3 cellular contexts compared by ENCODE assay signal in the genomic region with DNA sequence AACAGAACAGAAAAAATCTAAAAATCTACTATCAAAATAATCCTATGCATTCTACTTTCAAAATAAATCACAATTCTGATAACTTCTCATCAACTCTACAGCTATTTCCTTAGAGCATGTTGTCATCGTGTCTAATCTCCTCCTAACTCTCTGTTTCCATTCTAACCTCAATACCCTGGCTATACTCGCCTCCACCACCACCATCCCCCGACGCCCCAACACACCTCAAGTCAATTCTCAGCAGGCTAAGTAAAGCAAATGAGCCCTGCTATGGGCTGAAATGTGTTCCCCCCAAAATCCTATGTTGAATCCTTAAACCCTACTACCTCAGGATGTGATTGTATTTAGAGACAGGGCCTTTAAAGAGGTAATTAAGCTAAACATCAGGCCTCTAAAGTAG.
TF ChIP-seq lines count a peak whose summit lies in the region.

No MANE protein-coding gene starts in this region.

TF ChIP-seq in SK-N-SH, 30 proteins besides CTCF, POLR2A, EP300 and RAD21 (continued from another document):
- TF ChIP-seq, protein P1, sequence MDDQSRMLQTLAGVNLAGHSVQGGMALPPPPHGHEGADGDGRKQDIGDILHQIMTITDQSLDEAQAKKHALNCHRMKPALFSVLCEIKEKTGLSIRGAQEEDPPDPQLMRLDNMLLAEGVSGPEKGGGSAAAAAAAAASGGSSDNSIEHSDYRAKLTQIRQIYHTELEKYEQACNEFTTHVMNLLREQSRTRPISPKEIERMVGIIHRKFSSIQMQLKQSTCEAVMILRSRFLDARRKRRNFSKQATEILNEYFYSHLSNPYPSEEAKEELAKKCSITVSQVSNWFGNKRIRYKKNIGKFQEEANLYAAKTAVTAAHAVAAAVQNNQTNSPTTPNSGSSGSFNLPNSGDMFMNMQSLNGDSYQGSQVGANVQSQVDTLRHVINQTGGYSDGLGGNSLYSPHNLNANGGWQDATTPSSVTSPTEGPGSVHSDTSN (IDR thresholded peaks at IDR 0.05) = no peak
- no peak for TF ChIP-seq NRF1 (IDR thresholded peaks at IDR 0.05; ENCODE audit: low read depth, low read length)
- no peak for TF ChIP-seq JUND (IDR thresholded peaks at IDR 0.05)
- no peak for TF ChIP-seq MAX (IDR thresholded peaks at IDR 0.05; ENCODE audit: low read depth)
- TF ChIP-seq EZH2phosphoT487 (IDR thresholded peaks at IDR 0.05; ENCODE audit: borderline replicate concordance, low read depth) = no peak
- TF ChIP-seq FOXJ3 (CRISPR knock-in tag; IDR thresholded peaks at IDR 0.05) = no peak
- no peak for TF ChIP-seq YY1 (IDR thresholded peaks at IDR 0.05; ENCODE audit: low read depth)

TF ChIP-seq in SK-N-SH treated with all-trans-retinoic acid at 6 μM for 48 hours, 23 proteins besides CTCF, POLR2A, EP300 and RAD21 (continued from another document):
- TF ChIP-seq, protein P2, sequence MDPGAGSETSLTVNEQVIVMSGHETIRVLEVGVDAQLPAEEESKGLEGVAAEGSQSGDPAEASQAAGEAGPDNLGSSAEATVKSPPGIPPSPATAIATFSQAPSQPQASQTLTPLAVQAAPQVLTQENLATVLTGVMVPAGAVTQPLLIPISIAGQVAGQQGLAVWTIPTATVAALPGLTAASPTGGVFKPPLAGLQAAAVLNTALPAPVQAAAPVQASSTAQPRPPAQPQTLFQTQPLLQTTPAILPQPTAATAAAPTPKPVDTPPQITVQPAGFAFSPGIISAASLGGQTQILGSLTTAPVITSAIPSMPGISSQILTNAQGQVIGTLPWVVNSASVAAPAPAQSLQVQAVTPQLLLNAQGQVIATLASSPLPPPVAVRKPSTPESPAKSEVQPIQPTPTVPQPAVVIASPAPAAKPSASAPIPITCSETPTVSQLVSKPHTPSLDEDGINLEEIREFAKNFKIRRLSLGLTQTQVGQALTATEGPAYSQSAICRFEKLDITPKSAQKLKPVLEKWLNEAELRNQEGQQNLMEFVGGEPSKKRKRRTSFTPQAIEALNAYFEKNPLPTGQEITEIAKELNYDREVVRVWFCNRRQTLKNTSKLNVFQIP (CRISPR knock-in tag; IDR thresholded peaks at IDR 0.05; ENCODE audit: borderline replicate concordance, low read depth) = no peak
- TF ChIP-seq TOX (CRISPR knock-in tag; IDR thresholded peaks at IDR 0.05; ENCODE audit: borderline replicate concordance) (no peak), GLIS3 (CRISPR knock-in tag; IDR thresholded peaks at IDR 0.05) (no peak), CSRNP3 (CRISPR knock-in tag; IDR thresholded peaks at IDR 0.05) (no peak), ISL1 (CRISPR knock-in tag; IDR thresholded peaks at IDR 0.05) (no peak), OSR1 (CRISPR knock-in tag; IDR thresholded peaks at IDR 0.05) (no peak), ESRRG (CRISPR knock-in tag; IDR thresholded peaks at IDR 0.05) (no peak), ZFP30 (CRISPR knock-in tag; IDR thresholded peaks at IDR 0.05) (no peak), PATZ1 (CRISPR knock-in tag; IDR thresholded peaks at IDR 0.05; ENCODE audit: borderline replicate concordance) (no peak)

TF ChIP-seq in WTC11, 78 proteins besides CTCF, POLR2A, EP300 and RAD21 (continued from another document):
- TF ChIP-seq ZBTB43 (CRISPR knock-in tag; IDR thresholded peaks at IDR 0.05) (no peak), IRF1 (CRISPR knock-in tag; IDR thresholded peaks at IDR 0.05) (no peak)
